9 cellular contexts compared by ENCODE assay signal in genomic region chr12:101759396-101760047, GRCh38. TPM values are rescaled to one million over a fixed set of nuclear protein-coding genes. Genes with fewer than 3 reads are reported as not detected.
A peak's percentile ranks its signal among the peaks of the same experiment; 100 is the strongest.
DNase-seq lines count a peak whose midpoint lies in the region; ATAC-seq, FAIRE-seq and TF ChIP-seq lines count a peak whose summit lies in the region.
"Had no signal": no experiment of that assay in that cellular context is flagged by ENCODE, and none has a peak within 500 bp of the region (broad histone marks: within the 10 kb centered on the region; RNA-seq: fewer than 3 reads in every experiment).

No MANE protein-coding gene starts in this region.

- intact Hi-C loops in OCI-LY7 (cut with micrococcal nuclease; ENCODE audit: unreplicated experiment) (loop anchor here (2.0 to 5.0 kb wide), 2 partner anchors 189 to 267 kb away; no protein-coding TSS in a partner anchor), pancreas (cut with DNase I) (no loop called here)

- H3K4me2 ChIP-seq in OCI-LY7 (ENCODE audit: low read length) = no peak overlapping the region

- no TSS peak for BruUV-seq in OCI-LY7 (replicated peaks; lab: Mats Ljungman, UMichigan)

- ATAC-seq in pancreas (peak; percentile 63 to 85 (median 72)), GM18858 (IDR thresholded peaks at IDR 0.05; ENCODE audit: unreplicated experiment) (no peak), HG02610 (IDR thresholded peaks at IDR 0.05; ENCODE audit: unreplicated experiment) (no peak)
- ATAC-seq in activated CD4-positive, CD25-positive, alpha-beta regulatory T cell treated with anti-CD3 and anti-CD28 coated beads, Interleukin-2, amount 50 U/mL, for 24 hours = no peak

- H3K4me3 ChIP-seq in H7 (ENCODE audit: insufficient read depth, low read depth, low read length) (no peak overlapping the region), OCI-LY7 (ENCODE audit: low read depth, low read length, poor library complexity, severe bottlenecking) (no peak overlapping the region), pancreas (no peak overlapping the region)

- TF ChIP-seq CTCF in OCI-LY7 (conservative IDR thresholded peaks at IDR 0.05; ENCODE audit: low read length) = peak; percentile 94
- peak; percentile 44 to 71 (median 54) for TF ChIP-seq CTCF in pancreas (IDR thresholded peaks at IDR 0.05)

- POLR2A ChIA-PET in OCI-LY7 (lab: Charles Lee) = interaction anchor here (0.8 to 2.2 kb wide), 8 partner anchors 9 to 85 kb away, joined by 3 to 11 read pairs (median 6); no protein-coding TSS in a partner anchor

- H3K27me3 ChIP-seq in H7 (ENCODE audit: control insufficient read depth, insufficient read depth, low read length) (no peaks in the 10 kb centered on the region), pancreas (no peaks in the 10 kb centered on the region)

- H3K36me3 ChIP-seq in H7 (replicated peaks; ENCODE audit: control insufficient read depth, insufficient read depth, low read length) (peaks cover 3% of the 10 kb centered on the region), OCI-LY7 (ENCODE audit: insufficient read depth, low read length) (peaks cover 75% of the 10 kb centered on the region), pancreas (no peaks in the 10 kb centered on the region)

- H3K9me3 ChIP-seq in OCI-LY7 (ENCODE audit: low read length) = no peaks in the 10 kb centered on the region
- no peaks in the 10 kb centered on the region for H3K9me3 ChIP-seq in pancreas

- CTCF ChIA-PET in OCI-LY7 (lab: Charles Lee; ENCODE audit: unreplicated experiment) = interaction anchor here (0.8 kb wide), 1 partner anchor 64 kb away, joined by 3 read pairs; no protein-coding TSS in a partner anchor

- WGBS in pancreas, 2 donors = 56 to 59% methylated on average over 5 of the region's 5 CpGs

- no peak overlapping the region for H3K27ac ChIP-seq in OCI-LY7 (ENCODE audit: low read depth, low read length, poor library complexity, severe bottlenecking)
- H3K27ac ChIP-seq in pancreas = no peak overlapping the region

- no peaks in the 10 kb centered on the region for H4K20me1 ChIP-seq in OCI-LY7 (ENCODE audit: insufficient read depth, low read length)

- no peaks in the 10 kb centered on the region for H3K9me2 ChIP-seq in OCI-LY7 (ENCODE audit: insufficient read depth, low read length)

- peak; percentile 60 for FAIRE-seq in pancreas (lab: Jason Lieb, UNC)

- no peaks in the 10 kb centered on the region for H3K79me2 ChIP-seq in OCI-LY7 (ENCODE audit: insufficient read depth, low read depth, low read length)

- DNase-seq in DMS114 treated with DMSO at 0.1 percent for 48 hours (lab: John Stamatoyannopoulos, UW; ENCODE audit: unreplicated experiment) (peak; percentile 15), H7 (peak; percentile 33), OCI-LY7 (ENCODE audit: low spot score) (peak; percentile 62), epidermal melanocyte (ENCODE audit: insufficient read length, low spot score) (peak; percentile 27), pancreas (no peak)

- H2AFZ ChIP-seq in OCI-LY7 (ENCODE audit: low read length) = no peak overlapping the region

- no peaks in the 10 kb centered on the region for H3K4me1 ChIP-seq in OCI-LY7 (ENCODE audit: insufficient read depth, low read length, poor library complexity, severe bottlenecking)
- H3K4me1 ChIP-seq in pancreas = no peaks in the 10 kb centered on the region

RNA-seq across cellular contexts. Expression of gene SYCP3, which starts 20.3 kb away (rescaled TPM):
- total RNA-seq in H7 (2014; rRNA removed; shearing (Covaris generic)) = not detected in 2 replicates
- total RNA-seq in OCI-LY7 (2014; rRNA removed; shearing (Covaris generic)) = 0.13 and 2.4 TPM in 2 replicates
- total RNA-seq in OCI-LY7 (2022) (0.35 and 0.36 TPM in 2 replicates), pancreas (under 1 TPM in 3 of 6 donors, not detected in 3; 0.06 to 0.25 (median 0.15) TPM)
- under 1 TPM; 0.30 to 0.31 TPM for polyA plus RNA-seq in pancreas
- total RNA-seq: skeletal muscle tissue had no signal

Comparison
In these comparisons a context has a peak if more than half of its experiments do, and no peak if none do; other contexts are left out.
1. DNase-seq: peak in DMS114 treated with DMSO at 0.1 percent for 48 hours (single experiment), H7 (single experiment), OCI-LY7 (single experiment) and epidermal melanocyte (single experiment); none in pancreas (0 of 6).
2. ATAC-seq: peak in pancreas (4 of 4); none in activated CD4-positive, CD25-positive, alpha-beta regulatory T cell treated with anti-CD3 and anti-CD28 coated beads, Interleukin-2, amount 50 U/mL, for 24 hours (0 of 2), GM18858 (single experiment) and HG02610 (single experiment).